ENCODE assay signal across 8 cellular contexts in the genomic region with DNA sequence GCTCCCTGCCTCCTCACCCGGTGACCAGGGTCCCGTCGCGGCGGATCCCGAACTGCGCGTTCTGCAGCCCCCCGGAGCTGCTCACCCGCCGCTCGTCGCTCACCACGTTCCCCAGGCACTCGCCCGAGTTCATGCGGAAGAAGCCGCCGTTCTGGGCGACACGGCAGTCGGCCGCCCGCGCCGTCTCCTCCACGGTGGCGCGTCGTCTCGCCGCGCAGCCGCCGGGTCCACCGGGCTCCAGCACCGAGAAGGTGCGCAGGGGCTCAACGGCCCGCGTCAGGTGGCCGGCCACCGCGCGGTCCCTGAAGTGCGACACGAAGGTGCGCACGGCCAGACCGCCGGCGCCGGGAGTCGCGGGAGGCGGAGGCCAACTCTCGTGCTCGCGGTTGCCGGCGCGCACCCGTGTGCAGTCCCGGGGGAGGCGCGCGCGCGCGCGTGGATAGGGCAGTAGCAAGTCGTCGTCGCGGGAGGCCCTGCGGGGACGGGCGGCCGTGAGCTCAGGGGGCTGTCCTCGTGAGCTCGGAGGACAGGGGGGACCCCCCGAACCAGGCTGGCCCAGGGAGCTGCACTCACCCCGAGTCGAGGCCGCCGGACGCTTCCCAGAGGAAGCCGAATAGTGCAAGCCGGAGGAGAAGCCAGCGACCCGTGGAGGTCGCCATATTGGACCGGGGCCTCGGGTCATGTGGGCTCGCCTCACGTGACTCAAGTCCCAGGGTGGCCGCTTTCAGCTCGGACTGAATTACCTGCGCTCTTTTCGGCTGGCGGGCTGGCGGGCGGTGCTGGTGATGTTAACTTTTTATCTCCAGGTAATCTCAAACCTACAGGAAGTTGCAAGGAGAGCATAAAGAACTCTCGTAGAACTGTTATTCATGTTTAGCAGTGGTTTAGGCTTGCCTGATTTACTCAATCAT. TPM values are rescaled to one million over a fixed set of nuclear protein-coding genes. Genes with fewer than 3 reads are reported as not detected.
DNase-seq lines count a peak whose midpoint lies in the region; ATAC-seq and TF ChIP-seq lines count a peak whose summit lies in the region.

A gene with protein sequence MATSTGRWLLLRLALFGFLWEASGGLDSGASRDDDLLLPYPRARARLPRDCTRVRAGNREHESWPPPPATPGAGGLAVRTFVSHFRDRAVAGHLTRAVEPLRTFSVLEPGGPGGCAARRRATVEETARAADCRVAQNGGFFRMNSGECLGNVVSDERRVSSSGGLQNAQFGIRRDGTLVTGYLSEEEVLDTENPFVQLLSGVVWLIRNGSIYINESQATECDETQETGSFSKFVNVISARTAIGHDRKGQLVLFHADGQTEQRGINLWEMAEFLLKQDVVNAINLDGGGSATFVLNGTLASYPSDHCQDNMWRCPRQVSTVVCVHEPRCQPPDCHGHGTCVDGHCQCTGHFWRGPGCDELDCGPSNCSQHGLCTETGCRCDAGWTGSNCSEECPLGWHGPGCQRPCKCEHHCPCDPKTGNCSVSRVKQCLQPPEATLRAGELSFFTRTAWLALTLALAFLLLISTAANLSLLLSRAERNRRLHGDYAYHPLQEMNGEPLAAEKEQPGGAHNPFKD (minus strand): TSS at position 680 of the 911 bp plus-strand sequence. CDS start 21 bp downstream, at position 659.

- peaks cover 2% of the 10 kb centered on the region for H3K36me3 Mint-ChIP-seq in activated T-cell treated with anti-CD3 and anti-CD28 coated beads, Interleukin-2, amount 50 U/mL, for 4 hours (ENCODE audit: insufficient read depth)

- H3K4me3 ChIP-seq in muscle layer of colon (ENCODE audit: low read depth in 1 of 2, low read length in 2 of 2): peak within 1 kb of the TSS; percentile 95 to 99

- ATAC-seq in GM21447 (IDR thresholded peaks at IDR 0.05; ENCODE audit: unreplicated experiment): peak; percentile 88
- ATAC-seq in activated T-cell treated with anti-CD3 and anti-CD28 coated beads, Interleukin-2, amount 50 U/mL, for 4 hours: peak; percentile 95 to 96
- ATAC-seq in esophagus mucosa: peak; percentile 91

- peak within 1 kb of the TSS; percentile 41 for H3K9ac ChIP-seq in muscle layer of colon (ENCODE audit: low read length)

- peaks cover 19% of the 10 kb centered on the region for H3K4me1 ChIP-seq in muscle layer of colon (ENCODE audit: insufficient read depth, low read length)

- peak; percentile 93 for DNase-seq in DMS 273 (lab: John Stamatoyannopoulos, UW; ENCODE audit: unreplicated experiment)
- peak; percentile 88 for DNase-seq in HuH-7 (ENCODE audit: low spot score)
- peak; percentile 73 for DNase-seq in activated T-cell treated with anti-CD3 and anti-CD28 coated beads, Interleukin-2, amount 50 U/mL, for 4 hours
- DNase-seq in stimulated activated CD8-positive, alpha-beta memory T cell treated with anti-CD3 and anti-CD28 coated beads, Interleukin-4, amount 100 ng/mL, for 48 hours: peak; percentile 88

- peaks cover 18% of the 10 kb centered on the region for H3K4me1 Mint-ChIP-seq in activated T-cell treated with anti-CD3 and anti-CD28 coated beads, Interleukin-2, amount 50 U/mL, for 4 hours (ENCODE audit: low read depth)

- no peaks in the 10 kb centered on the region for H3K27me3 Mint-ChIP-seq in activated T-cell treated with anti-CD3 and anti-CD28 coated beads, Interleukin-2, amount 50 U/mL, for 4 hours (ENCODE audit: low read depth)

- peak within 1 kb of the TSS; percentile 84 for H3K4me3 Mint-ChIP-seq in activated T-cell treated with anti-CD3 and anti-CD28 coated beads, Interleukin-2, amount 50 U/mL, for 4 hours

- peaks cover 4% of the 10 kb centered on the region for H3K36me3 ChIP-seq in muscle layer of colon (ENCODE audit: insufficient read depth, low read length)

- no peaks in the 10 kb centered on the region for H3K9me3 ChIP-seq in muscle layer of colon (ENCODE audit: low read length)

- no peaks in the 10 kb centered on the region for H3K9me3 Mint-ChIP-seq in activated T-cell treated with anti-CD3 and anti-CD28 coated beads, Interleukin-2, amount 50 U/mL, for 4 hours

- H3K27ac ChIP-seq in muscle layer of colon (ENCODE audit: low read depth, low read length): peak within 1 kb of the TSS; percentile 73

- H3K27me3 ChIP-seq in muscle layer of colon (ENCODE audit: control insufficient read depth in 1 of 2, insufficient read depth in 2 of 2, low read length in 2 of 2): no peaks in the 10 kb centered on the region

TF ChIP-seq in PFSK-1, 5 proteins besides CTCF, POLR2A, EP300 and RAD21:
- TF ChIP-seq POLR2AphosphoS5 (IDR thresholded peaks at IDR 0.05; ENCODE audit: low read depth, low read length) (peak; percentile 76), TAF1 (IDR thresholded peaks at IDR 0.05; ENCODE audit: borderline replicate concordance, insufficient read depth, low read length) (peak; percentile 86), SIN3A (IDR thresholded peaks at IDR 0.05; ENCODE audit: borderline replicate concordance, insufficient read depth, low read length) (peak; percentile 97; the same call in 1 of the 2 replicates), FOXP2 (optimal IDR thresholded peaks at IDR 0.05; ENCODE audit: borderline replicate concordance, extremely low read depth, extremely low read length, insufficient read depth) (no peak)
- TF ChIP-seq, protein P1, sequence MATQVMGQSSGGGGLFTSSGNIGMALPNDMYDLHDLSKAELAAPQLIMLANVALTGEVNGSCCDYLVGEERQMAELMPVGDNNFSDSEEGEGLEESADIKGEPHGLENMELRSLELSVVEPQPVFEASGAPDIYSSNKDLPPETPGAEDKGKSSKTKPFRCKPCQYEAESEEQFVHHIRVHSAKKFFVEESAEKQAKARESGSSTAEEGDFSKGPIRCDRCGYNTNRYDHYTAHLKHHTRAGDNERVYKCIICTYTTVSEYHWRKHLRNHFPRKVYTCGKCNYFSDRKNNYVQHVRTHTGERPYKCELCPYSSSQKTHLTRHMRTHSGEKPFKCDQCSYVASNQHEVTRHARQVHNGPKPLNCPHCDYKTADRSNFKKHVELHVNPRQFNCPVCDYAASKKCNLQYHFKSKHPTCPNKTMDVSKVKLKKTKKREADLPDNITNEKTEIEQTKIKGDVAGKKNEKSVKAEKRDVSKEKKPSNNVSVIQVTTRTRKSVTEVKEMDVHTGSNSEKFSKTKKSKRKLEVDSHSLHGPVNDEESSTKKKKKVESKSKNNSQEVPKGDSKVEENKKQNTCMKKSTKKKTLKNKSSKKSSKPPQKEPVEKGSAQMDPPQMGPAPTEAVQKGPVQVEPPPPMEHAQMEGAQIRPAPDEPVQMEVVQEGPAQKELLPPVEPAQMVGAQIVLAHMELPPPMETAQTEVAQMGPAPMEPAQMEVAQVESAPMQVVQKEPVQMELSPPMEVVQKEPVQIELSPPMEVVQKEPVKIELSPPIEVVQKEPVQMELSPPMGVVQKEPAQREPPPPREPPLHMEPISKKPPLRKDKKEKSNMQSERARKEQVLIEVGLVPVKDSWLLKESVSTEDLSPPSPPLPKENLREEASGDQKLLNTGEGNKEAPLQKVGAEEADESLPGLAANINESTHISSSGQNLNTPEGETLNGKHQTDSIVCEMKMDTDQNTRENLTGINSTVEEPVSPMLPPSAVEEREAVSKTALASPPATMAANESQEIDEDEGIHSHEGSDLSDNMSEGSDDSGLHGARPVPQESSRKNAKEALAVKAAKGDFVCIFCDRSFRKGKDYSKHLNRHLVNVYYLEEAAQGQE (IDR thresholded peaks at IDR 0.05; ENCODE audit: insufficient read depth in 1 of 2, low read depth in 2 of 2, low read length in 2 of 2): peak in 1 of 2 experiments; percentile 52; a peak in 1 of 4 replicates
TF ChIP-seq in PFSK-1: peak in this region for 4.

RNA-seq across cellular contexts. Expression of the gene that starts here (rescaled TPM):
- polyA plus RNA-seq in PFSK-1 (2012; ENCODE audit: insufficient read length, low read depth): 17.4 TPM
- total RNA-seq in activated T-cell treated with anti-CD3 and anti-CD28 coated beads, Interleukin-2, amount 50 U/mL, for 4 hours: 10 to 100 TPM; 18.6 to 23.5 (median 21.6) TPM
- 6.0 TPM for total RNA-seq in esophagus mucosa

Comparison
In these comparisons a context has a peak if more than half of its experiments do, and no peak if none do; other contexts are left out.
1. Peak in every context shown above with its lines: DNase-seq, ATAC-seq, H3K4me3 ChIP-seq and H3K27ac ChIP-seq.